Comparison of ENCODE assay signal across 8 cellular contexts in genomic region chrX:110316351-110317078, GRCh38. TPM values are rescaled to one million over a fixed set of nuclear protein-coding genes. Genes with fewer than 3 reads are reported as not detected.
DNase-seq lines count a peak whose midpoint lies in the region; ATAC-seq, FAIRE-seq and TF ChIP-seq lines count a peak whose summit lies in the region.

No MANE protein-coding gene starts in this region.

- no peak overlapping the region for H4K8ac ChIP-seq in mesendoderm (ENCODE audit: low read depth, low read length)

- CTCF ChIA-PET in Caco-2 (lab: Charles Lee), result no interaction called here

- POLR2A ChIA-PET in Caco-2 (lab: Charles Lee), result interaction anchor here (0.6 to 0.8 kb wide), 2 partner anchors 37 to 86 kb away, joined by 4 to 6 read pairs; no protein-coding TSS in a partner anchor

- H4K5ac ChIP-seq in mesendoderm (ENCODE audit: low read length), result no peak overlapping the region

- no peak overlapping the region for H2BK120ac ChIP-seq in mesendoderm (ENCODE audit: low read depth, low read length)

- H3K27ac ChIP-seq in KOPT-K1 (ENCODE audit: low read depth, low read length, poor library complexity, severe bottlenecking), result peak overlapping the region; percentile 83
- H3K27ac ChIP-seq in breast epithelium, result no peak overlapping the region
- H3K27ac ChIP-seq in mesendoderm (ENCODE audit: low read depth, low read length), result no peak overlapping the region

- H3K4me3 ChIP-seq in Caco-2 (ENCODE audit: low read depth, low read length) (peak overlapping the region; percentile 49), breast epithelium (peak overlapping the region; percentile 69 to 86 (median 74)), mesendoderm (ENCODE audit: low read length) (peak overlapping the region; percentile 70)

- H3K4me2 ChIP-seq in mesendoderm (ENCODE audit: low read length), result peak overlapping the region; percentile 38

- peak in 1 of 2 experiments; percentile 0 for DNase-seq in Caco-2
- no peak for DNase-seq in breast epithelium (ENCODE audit: low spot score in 2 of 2)
- DNase-seq in mesendoderm, result peak; percentile 1
- DNase-seq in NCI-H774 (lab: John Stamatoyannopoulos, UW), result no peak
- no peak for DNase-seq in GM12891 (ENCODE audit: insufficient read length, low spot score)
- DNase-seq in central memory CD4-positive, alpha-beta T cell, result no peak

- H3K9me3 ChIP-seq in Caco-2, result no peaks in the 10 kb centered on the region
- no peaks in the 10 kb centered on the region for H3K9me3 ChIP-seq in KOPT-K1 (ENCODE audit: insufficient read depth, low read length, poor library complexity, severe bottlenecking)
- H3K9me3 ChIP-seq in breast epithelium, result no peaks in the 10 kb centered on the region

- no peak for ATAC-seq in HG03097 (IDR thresholded peaks at IDR 0.05; ENCODE audit: low FRiP score, unreplicated experiment)

- H3K9ac ChIP-seq in mesendoderm (ENCODE audit: low read length), result peak overlapping the region; percentile 86

- no peaks in the 10 kb centered on the region for H3K79me1 ChIP-seq in mesendoderm (ENCODE audit: low read length)

- no peak overlapping the region for H2AK5ac ChIP-seq in mesendoderm (ENCODE audit: low read length)

- no CpG with 5 or more reads among the region's 12 CpGs for WGBS in mesendoderm (ENCODE audit: extremely low coverage, insufficient coverage, low lambda C conversion rate)

- no peaks in the 10 kb centered on the region for H3K27me3 Mint-ChIP-seq in Caco-2 (ENCODE audit: insufficient read depth, unreplicated experiment)

- no peak overlapping the region for H3K4ac ChIP-seq in mesendoderm (ENCODE audit: low read depth, low read length)

- H3K27me3 ChIP-seq in Caco-2 (replicated peaks; ENCODE audit: control insufficient read depth, insufficient read depth, low read length) (no peaks in the 10 kb centered on the region), breast epithelium (peaks cover 0 to 45% of the 10 kb centered on the region in 2 donors), mesendoderm (ENCODE audit: insufficient read depth, low read length, poor library complexity) (no peaks in the 10 kb centered on the region)

- H3K36me3 ChIP-seq in Caco-2 (ENCODE audit: control insufficient read depth, insufficient read depth, low read length) (no peaks in the 10 kb centered on the region), KOPT-K1 (ENCODE audit: insufficient read depth, low read length) (no peaks in the 10 kb centered on the region), breast epithelium (no peaks in the 10 kb centered on the region), mesendoderm (ENCODE audit: control insufficient read depth, insufficient read depth, low read length) (no peaks in the 10 kb centered on the region)

- H3K79me2 ChIP-seq in mesendoderm (ENCODE audit: control insufficient read depth, insufficient read depth, low read length), result peaks cover 2% of the 10 kb centered on the region

- H3K4me1 ChIP-seq in Caco-2, result peaks cover 15% of the 10 kb centered on the region; the same call in 1 of the 2 replicates
- H3K4me1 ChIP-seq in breast epithelium, result no peaks in the 10 kb centered on the region
- no peaks in the 10 kb centered on the region for H3K4me1 ChIP-seq in mesendoderm (ENCODE audit: control insufficient read depth, low read depth, low read length)

- intact Hi-C loops in Caco-2 (cut with micrococcal nuclease; ENCODE audit: unreplicated experiment) (loop anchor here (5.0 to 10.0 kb wide), 2 partner anchors 99 to 152 kb away; no protein-coding TSS in a partner anchor), breast epithelium (cut with DNase I; ENCODE audit: low total_unique reads) (no loop called here)

- H3K18ac ChIP-seq in mesendoderm (ENCODE audit: low read length), result no peak overlapping the region

- no peak for FAIRE-seq in GM12891 (lab: Jason Lieb, UNC)

- no peaks in the 10 kb centered on the region for H3K36me3 Mint-ChIP-seq in Caco-2 (ENCODE audit: insufficient read depth, unreplicated experiment)

- H2BK15ac ChIP-seq in mesendoderm (replicated peaks; ENCODE audit: low read depth), result no peak overlapping the region

- TF ChIP-seq POLR2A in breast epithelium (IDR thresholded peaks at IDR 0.05) (no peak), GM12891 (IDR thresholded peaks at IDR 0.05; ENCODE audit: low read depth, low read length) (no peak)

- no peak for TF ChIP-seq CTCF in Caco-2 (IDR thresholded peaks at IDR 0.05; ENCODE audit: insufficient read depth in 1 of 2, low read depth in 1 of 2, low read length in 1 of 2, severe bottlenecking in 1 of 2, unreplicated experiment in 1 of 2)
- TF ChIP-seq CTCF in breast epithelium (IDR thresholded peaks at IDR 0.05), result no peak

- H2BK5ac ChIP-seq in mesendoderm (ENCODE audit: low read length), result no peak overlapping the region

- peak overlapping the region; percentile 95 for H3K27ac Mint-ChIP-seq in Caco-2 (ENCODE audit: unreplicated experiment)

- peak overlapping the region; percentile 99 for H3K4me3 Mint-ChIP-seq in Caco-2 (ENCODE audit: unreplicated experiment)

- no peaks in the 10 kb centered on the region for H3K9me3 Mint-ChIP-seq in Caco-2 (ENCODE audit: unreplicated experiment)

- BruUV-seq in Caco-2 (replicated peaks; lab: Mats Ljungman, UMichigan), result TSS peak; percentile 44

- no peaks in the 10 kb centered on the region for H3K4me1 Mint-ChIP-seq in Caco-2 (ENCODE audit: low read depth, unreplicated experiment)

- no peak overlapping the region for H3K23ac ChIP-seq in mesendoderm (ENCODE audit: low read length)

- H3K56ac ChIP-seq in mesendoderm (ENCODE audit: low read length), result peak overlapping the region; percentile 91

TF ChIP-seq in GM12891, 5 proteins besides CTCF, POLR2A, EP300 and RAD21:
- TF ChIP-seq TAF1 (IDR thresholded peaks at IDR 0.05; ENCODE audit: low read depth, low read length) (no peak), SPI1 (IDR thresholded peaks at IDR 0.05; ENCODE audit: low read depth, low read length) (no peak), PAX5 (IDR thresholded peaks at IDR 0.05; ENCODE audit: insufficient read depth, low read length, severe bottlenecking) (no peak), POU2F2 (IDR thresholded peaks at IDR 0.05; ENCODE audit: low read depth, low read length) (no peak), POLR2AphosphoS5 (IDR thresholded peaks at IDR 0.05; ENCODE audit: low read depth, low read length) (no peak)

RNA-seq across cellular contexts. Expression of gene AMMECR1, which starts 1.4 kb away (rescaled TPM):
- total RNA-seq in Caco-2 (2022), result 21.4 and 23.0 TPM in 2 replicates
- total RNA-seq in breast epithelium, result 1 to 10 TPM; 4.3 to 8.2 (median 6.6) TPM
- polyA plus RNA-seq in mesendoderm (2013, experiment 1 of 2), result 12.8 TPM
- 13.0 TPM for polyA plus RNA-seq in mesendoderm (2013, experiment 2 of 2)
- polyA plus RNA-seq in GM12891 (2012; ENCODE audit: low read depth, missing spikeins), result 5.5 TPM

RNA-seq across cellular contexts. Expression of gene RTL9, which starts 42.1 kb away (rescaled TPM):
- total RNA-seq in Caco-2 (2022) (0.09 and 0.26 TPM in 2 replicates), breast epithelium (under 1 TPM in 2 of 3 donors, not detected in 1; 0.15 to 0.32 TPM)
- polyA plus RNA-seq in mesendoderm (2013, experiment 1 of 2), result 0.04 TPM
- polyA plus RNA-seq in mesendoderm (2013, experiment 2 of 2), result 0.04 TPM
- polyA plus RNA-seq in GM12891 (2012; ENCODE audit: low read depth, missing spikeins), result 0.21 TPM
